ENCODE assay signal across 3 cellular contexts in the genomic region with DNA sequence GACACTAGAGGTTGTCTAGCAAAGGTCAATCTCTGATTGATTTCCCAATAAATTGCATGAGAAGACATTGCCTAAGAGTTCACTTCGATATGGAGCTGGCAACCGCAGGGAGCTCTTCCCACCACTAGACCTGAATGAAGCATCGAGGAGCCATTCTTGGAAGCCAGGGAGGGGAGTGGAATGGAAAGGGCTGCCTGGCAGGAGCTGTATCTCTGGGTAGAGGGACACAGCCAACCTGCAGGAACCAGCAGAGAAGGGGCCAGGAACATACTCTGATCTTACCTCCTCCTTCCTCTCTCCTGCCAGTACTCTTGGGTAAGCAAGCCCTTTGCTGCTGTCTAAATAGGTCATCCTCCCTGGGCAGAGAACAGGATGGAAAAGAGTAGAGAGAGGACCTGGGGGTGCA.
TF ChIP-seq lines count a peak whose summit lies in the region.

No MANE protein-coding gene starts in this region.

TF ChIP-seq in liver, 16 proteins besides CTCF, POLR2A, EP300 and RAD21:
- TF ChIP-seq YY1 (IDR thresholded peaks at IDR 0.05) = peak; percentile 69
- TF ChIP-seq JUND (IDR thresholded peaks at IDR 0.05) = peak in 1 of 2 donors; percentile 13
- peak; percentile 97 for TF ChIP-seq TAF1 (conservative IDR thresholded peaks at IDR 0.05)
- TF ChIP-seq FOXA2 (IDR thresholded peaks at IDR 0.05) = peak; percentile 27
- no peak for TF ChIP-seq GABPA (IDR thresholded peaks at IDR 0.05 in 1 of 2, conservative IDR thresholded peaks at IDR 0.05 in 1 of 2)
- TF ChIP-seq, protein P1, sequence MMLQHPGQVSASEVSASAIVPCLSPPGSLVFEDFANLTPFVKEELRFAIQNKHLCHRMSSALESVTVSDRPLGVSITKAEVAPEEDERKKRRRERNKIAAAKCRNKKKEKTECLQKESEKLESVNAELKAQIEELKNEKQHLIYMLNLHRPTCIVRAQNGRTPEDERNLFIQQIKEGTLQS (IDR thresholded peaks at IDR 0.05) = peak; percentile 9
- TF ChIP-seq HNF4A (conservative IDR thresholded peaks at IDR 0.05) = peak; percentile 71 to 73
- no peak for TF ChIP-seq FOXA1 (IDR thresholded peaks at IDR 0.05)
- TF ChIP-seq RXRA (IDR thresholded peaks at IDR 0.05) = peak; percentile 81 to 84
- TF ChIP-seq EGR1 (IDR thresholded peaks at IDR 0.05; ENCODE audit: low read depth in 2 of 2) = peak in 1 of 2 donors; percentile 47
- TF ChIP-seq NR2F2 (IDR thresholded peaks at IDR 0.05) = peak; percentile 66
- peak; percentile 21 for TF ChIP-seq HNF4G (IDR thresholded peaks at IDR 0.05)
- TF ChIP-seq, protein P2, sequence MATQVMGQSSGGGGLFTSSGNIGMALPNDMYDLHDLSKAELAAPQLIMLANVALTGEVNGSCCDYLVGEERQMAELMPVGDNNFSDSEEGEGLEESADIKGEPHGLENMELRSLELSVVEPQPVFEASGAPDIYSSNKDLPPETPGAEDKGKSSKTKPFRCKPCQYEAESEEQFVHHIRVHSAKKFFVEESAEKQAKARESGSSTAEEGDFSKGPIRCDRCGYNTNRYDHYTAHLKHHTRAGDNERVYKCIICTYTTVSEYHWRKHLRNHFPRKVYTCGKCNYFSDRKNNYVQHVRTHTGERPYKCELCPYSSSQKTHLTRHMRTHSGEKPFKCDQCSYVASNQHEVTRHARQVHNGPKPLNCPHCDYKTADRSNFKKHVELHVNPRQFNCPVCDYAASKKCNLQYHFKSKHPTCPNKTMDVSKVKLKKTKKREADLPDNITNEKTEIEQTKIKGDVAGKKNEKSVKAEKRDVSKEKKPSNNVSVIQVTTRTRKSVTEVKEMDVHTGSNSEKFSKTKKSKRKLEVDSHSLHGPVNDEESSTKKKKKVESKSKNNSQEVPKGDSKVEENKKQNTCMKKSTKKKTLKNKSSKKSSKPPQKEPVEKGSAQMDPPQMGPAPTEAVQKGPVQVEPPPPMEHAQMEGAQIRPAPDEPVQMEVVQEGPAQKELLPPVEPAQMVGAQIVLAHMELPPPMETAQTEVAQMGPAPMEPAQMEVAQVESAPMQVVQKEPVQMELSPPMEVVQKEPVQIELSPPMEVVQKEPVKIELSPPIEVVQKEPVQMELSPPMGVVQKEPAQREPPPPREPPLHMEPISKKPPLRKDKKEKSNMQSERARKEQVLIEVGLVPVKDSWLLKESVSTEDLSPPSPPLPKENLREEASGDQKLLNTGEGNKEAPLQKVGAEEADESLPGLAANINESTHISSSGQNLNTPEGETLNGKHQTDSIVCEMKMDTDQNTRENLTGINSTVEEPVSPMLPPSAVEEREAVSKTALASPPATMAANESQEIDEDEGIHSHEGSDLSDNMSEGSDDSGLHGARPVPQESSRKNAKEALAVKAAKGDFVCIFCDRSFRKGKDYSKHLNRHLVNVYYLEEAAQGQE (IDR thresholded peaks at IDR 0.05) = peak; percentile 74
- TF ChIP-seq SP1 (IDR thresholded peaks at IDR 0.05) = peak; percentile 71
- TF ChIP-seq, protein P3, sequence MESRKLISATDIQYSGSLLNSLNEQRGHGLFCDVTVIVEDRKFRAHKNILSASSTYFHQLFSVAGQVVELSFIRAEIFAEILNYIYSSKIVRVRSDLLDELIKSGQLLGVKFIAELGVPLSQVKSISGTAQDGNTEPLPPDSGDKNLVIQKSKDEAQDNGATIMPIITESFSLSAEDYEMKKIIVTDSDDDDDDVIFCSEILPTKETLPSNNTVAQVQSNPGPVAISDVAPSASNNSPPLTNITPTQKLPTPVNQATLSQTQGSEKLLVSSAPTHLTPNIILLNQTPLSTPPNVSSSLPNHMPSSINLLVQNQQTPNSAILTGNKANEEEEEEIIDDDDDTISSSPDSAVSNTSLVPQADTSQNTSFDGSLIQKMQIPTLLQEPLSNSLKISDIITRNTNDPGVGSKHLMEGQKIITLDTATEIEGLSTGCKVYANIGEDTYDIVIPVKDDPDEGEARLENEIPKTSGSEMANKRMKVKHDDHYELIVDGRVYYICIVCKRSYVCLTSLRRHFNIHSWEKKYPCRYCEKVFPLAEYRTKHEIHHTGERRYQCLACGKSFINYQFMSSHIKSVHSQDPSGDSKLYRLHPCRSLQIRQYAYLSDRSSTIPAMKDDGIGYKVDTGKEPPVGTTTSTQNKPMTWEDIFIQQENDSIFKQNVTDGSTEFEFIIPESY (IDR thresholded peaks at IDR 0.05) = no peak
- TF ChIP-seq, protein P4, sequence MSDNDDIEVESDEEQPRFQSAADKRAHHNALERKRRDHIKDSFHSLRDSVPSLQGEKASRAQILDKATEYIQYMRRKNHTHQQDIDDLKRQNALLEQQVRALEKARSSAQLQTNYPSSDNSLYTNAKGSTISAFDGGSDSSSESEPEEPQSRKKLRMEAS (IDR thresholded peaks at IDR 0.05) = peak; percentile 45

TF ChIP-seq in HepG2, 621 proteins besides CTCF, POLR2A, EP300 and RAD21:
- TF ChIP-seq TOPORS (CRISPR knock-in tag; IDR thresholded peaks at IDR 0.05) (no peak), SCMH1 (CRISPR knock-in tag; IDR thresholded peaks at IDR 0.05; ENCODE audit: borderline replicate concordance) (no peak), NR3C1 (CRISPR knock-in tag; IDR thresholded peaks at IDR 0.05) (no peak), MEIS2 (CRISPR knock-in tag; IDR thresholded peaks at IDR 0.05) (no peak), SMARCC2 (IDR thresholded peaks at IDR 0.05) (no peak), SNRNP70 (IDR thresholded peaks at IDR 0.05; ENCODE audit: low read depth, low read length) (no peak), ZNF678 (CRISPR knock-in tag; IDR thresholded peaks at IDR 0.05) (no peak), EEA1 (CRISPR knock-in tag; IDR thresholded peaks at IDR 0.05; ENCODE audit: borderline replicate concordance) (no peak), KDM2A (CRISPR knock-in tag; IDR thresholded peaks at IDR 0.05; ENCODE audit: borderline replicate concordance, low read depth) (no peak), ZNF777 (CRISPR knock-in tag; IDR thresholded peaks at IDR 0.05) (no peak)
- TF ChIP-seq, protein P5, sequence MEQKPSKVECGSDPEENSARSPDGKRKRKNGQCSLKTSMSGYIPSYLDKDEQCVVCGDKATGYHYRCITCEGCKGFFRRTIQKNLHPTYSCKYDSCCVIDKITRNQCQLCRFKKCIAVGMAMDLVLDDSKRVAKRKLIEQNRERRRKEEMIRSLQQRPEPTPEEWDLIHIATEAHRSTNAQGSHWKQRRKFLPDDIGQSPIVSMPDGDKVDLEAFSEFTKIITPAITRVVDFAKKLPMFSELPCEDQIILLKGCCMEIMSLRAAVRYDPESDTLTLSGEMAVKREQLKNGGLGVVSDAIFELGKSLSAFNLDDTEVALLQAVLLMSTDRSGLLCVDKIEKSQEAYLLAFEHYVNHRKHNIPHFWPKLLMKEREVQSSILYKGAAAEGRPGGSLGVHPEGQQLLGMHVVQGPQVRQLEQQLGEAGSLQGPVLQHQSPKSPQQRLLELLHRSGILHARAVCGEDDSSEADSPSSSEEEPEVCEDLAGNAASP (CRISPR knock-in tag; IDR thresholded peaks at IDR 0.05; ENCODE audit: borderline replicate concordance) = no peak
- TF ChIP-seq, protein P6, sequence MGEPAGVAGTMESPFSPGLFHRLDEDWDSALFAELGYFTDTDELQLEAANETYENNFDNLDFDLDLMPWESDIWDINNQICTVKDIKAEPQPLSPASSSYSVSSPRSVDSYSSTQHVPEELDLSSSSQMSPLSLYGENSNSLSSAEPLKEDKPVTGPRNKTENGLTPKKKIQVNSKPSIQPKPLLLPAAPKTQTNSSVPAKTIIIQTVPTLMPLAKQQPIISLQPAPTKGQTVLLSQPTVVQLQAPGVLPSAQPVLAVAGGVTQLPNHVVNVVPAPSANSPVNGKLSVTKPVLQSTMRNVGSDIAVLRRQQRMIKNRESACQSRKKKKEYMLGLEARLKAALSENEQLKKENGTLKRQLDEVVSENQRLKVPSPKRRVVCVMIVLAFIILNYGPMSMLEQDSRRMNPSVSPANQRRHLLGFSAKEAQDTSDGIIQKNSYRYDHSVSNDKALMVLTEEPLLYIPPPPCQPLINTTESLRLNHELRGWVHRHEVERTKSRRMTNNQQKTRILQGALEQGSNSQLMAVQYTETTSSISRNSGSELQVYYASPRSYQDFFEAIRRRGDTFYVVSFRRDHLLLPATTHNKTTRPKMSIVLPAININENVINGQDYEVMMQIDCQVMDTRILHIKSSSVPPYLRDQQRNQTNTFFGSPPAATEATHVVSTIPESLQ (CRISPR knock-in tag; conservative IDR thresholded peaks at IDR 0.05) = no peak

TF ChIP-seq in K562, 482 proteins besides CTCF, POLR2A, EP300 and RAD21:
- TF ChIP-seq MBD2 (IDR thresholded peaks at IDR 0.05; ENCODE audit: borderline replicate concordance, low read depth) = no peak
- TF ChIP-seq HSF4 (CRISPR knock-in tag; IDR thresholded peaks at IDR 0.05; ENCODE audit: borderline replicate concordance) = no peak
- TF ChIP-seq SP1 (CRISPR knock-in tag; IDR thresholded peaks at IDR 0.05) = no peak
- no peak for TF ChIP-seq CBX8 (IDR thresholded peaks at IDR 0.05; ENCODE audit: borderline replicate concordance, extremely low read depth, low read depth, low read length, poor library complexity, severe bottlenecking)
